Comparison of ENCODE assay signal across 1 cellular context in genomic region chr21:36320421-36321324, GRCh38.
TF ChIP-seq lines count a peak whose summit lies in the region.

No MANE protein-coding gene starts in this region.

TF ChIP-seq in GM12878, 131 proteins besides CTCF, POLR2A, EP300 and RAD21 (continued from another document and continues in another):
- TF ChIP-seq E2F8 (IDR thresholded peaks at IDR 0.05; ENCODE audit: low read depth, partially characterized antibody) (no peak), TCF12 (IDR thresholded peaks at IDR 0.05; ENCODE audit: low read depth, low read length) (peak; percentile 27; the same call in 1 of the 2 replicates), ZNF384 (IDR thresholded peaks at IDR 0.05; ENCODE audit: borderline replicate concordance, low read depth, low read length) (no peak), DPF2 (IDR thresholded peaks at IDR 0.05) (peak; percentile 30; the same call in 1 of the 2 replicates), MAX (IDR thresholded peaks at IDR 0.05; ENCODE audit: low read depth, low read length) (no peak; the same call in 1 of the 2 replicates), NRF1 (conservative IDR thresholded peaks at IDR 0.05; ENCODE audit: low read depth, low read length) (no peak), SIX5 (IDR thresholded peaks at IDR 0.05; ENCODE audit: low read depth, low read length, severe bottlenecking) (no peak), TAF1 (IDR thresholded peaks at IDR 0.05; ENCODE audit: borderline replicate concordance, low read depth, low read length) (no peak), BHLHE40 (IDR thresholded peaks at IDR 0.05; ENCODE audit: borderline replicate concordance in 1 of 2, low read depth in 2 of 2, low read length in 1 of 2) (peak in 1 of 2 experiments; percentile 2; a peak in 1 of 4 replicates), RB1 (IDR thresholded peaks at IDR 0.05; ENCODE audit: borderline replicate concordance) (no peak), POLR2AphosphoS2 (IDR thresholded peaks at IDR 0.05; ENCODE audit: low read depth, low read length) (peak; percentile 46; the same call in 1 of the 2 replicates), IRF4 (IDR thresholded peaks at IDR 0.05; ENCODE audit: low read depth, low read length) (no peak), CBX5 (IDR thresholded peaks at IDR 0.05; ENCODE audit: low read depth) (no peak), CUX1 (IDR thresholded peaks at IDR 0.05; ENCODE audit: insufficient replicate concordance, low read depth, low read length) (no peak), JUND (IDR thresholded peaks at IDR 0.05; ENCODE audit: low read depth, low read length) (no peak), SMARCA5 (IDR thresholded peaks at IDR 0.05) (peak; percentile 67; the same call in 1 of the 2 replicates), NR2F1 (conservative IDR thresholded peaks at IDR 0.05) (0 out of 2 replicates have a peak, but pooled peaks have one; percentile 48), MEF2B (IDR thresholded peaks at IDR 0.05; ENCODE audit: partially characterized antibody, poor library complexity, severe bottlenecking) (no peak), IRF5 (IDR thresholded peaks at IDR 0.05; ENCODE audit: borderline replicate concordance) (no peak), SUPT20H (IDR thresholded peaks at IDR 0.05; ENCODE audit: borderline replicate concordance, control insufficient read depth, low read depth, low read length) (no peak), REST (IDR thresholded peaks at IDR 0.05; ENCODE audit: low read depth, low read length) (no peak), CREM (IDR thresholded peaks at IDR 0.05; ENCODE audit: low read depth) (no peak), ASH2L (IDR thresholded peaks at IDR 0.05; ENCODE audit: borderline replicate concordance, low read depth) (no peak), BCL3 (IDR thresholded peaks at IDR 0.05; ENCODE audit: borderline replicate concordance, insufficient read depth, low read depth, low read length, poor library complexity, severe bottlenecking) (no peak), ZSCAN29 (IDR thresholded peaks at IDR 0.05) (no peak), ATF2 (IDR thresholded peaks at IDR 0.05; ENCODE audit: low read length) (no peak), USF1 (IDR thresholded peaks at IDR 0.05; ENCODE audit: borderline replicate concordance, extremely low read length, insufficient read depth, low read depth, low read length) (no peak), MTA3 (IDR thresholded peaks at IDR 0.05; ENCODE audit: borderline replicate concordance, low read length) (no peak), SP1 (IDR thresholded peaks at IDR 0.05; ENCODE audit: low read depth, low read length) (no peak), MYC (IDR thresholded peaks at IDR 0.05; ENCODE audit: insufficient read depth, insufficient read length, insufficient replicate concordance, low read length, severe bottlenecking) (no peak), IRF3 (IDR thresholded peaks at IDR 0.05) (no peak), ZNF687 (IDR thresholded peaks at IDR 0.05) (0 out of 2 replicates have a peak, but pooled peaks have one; percentile 30), EED (IDR thresholded peaks at IDR 0.05; ENCODE audit: low read depth) (peak; percentile 7; the same call in 1 of the 2 replicates)
